In the genomic region with DNA sequence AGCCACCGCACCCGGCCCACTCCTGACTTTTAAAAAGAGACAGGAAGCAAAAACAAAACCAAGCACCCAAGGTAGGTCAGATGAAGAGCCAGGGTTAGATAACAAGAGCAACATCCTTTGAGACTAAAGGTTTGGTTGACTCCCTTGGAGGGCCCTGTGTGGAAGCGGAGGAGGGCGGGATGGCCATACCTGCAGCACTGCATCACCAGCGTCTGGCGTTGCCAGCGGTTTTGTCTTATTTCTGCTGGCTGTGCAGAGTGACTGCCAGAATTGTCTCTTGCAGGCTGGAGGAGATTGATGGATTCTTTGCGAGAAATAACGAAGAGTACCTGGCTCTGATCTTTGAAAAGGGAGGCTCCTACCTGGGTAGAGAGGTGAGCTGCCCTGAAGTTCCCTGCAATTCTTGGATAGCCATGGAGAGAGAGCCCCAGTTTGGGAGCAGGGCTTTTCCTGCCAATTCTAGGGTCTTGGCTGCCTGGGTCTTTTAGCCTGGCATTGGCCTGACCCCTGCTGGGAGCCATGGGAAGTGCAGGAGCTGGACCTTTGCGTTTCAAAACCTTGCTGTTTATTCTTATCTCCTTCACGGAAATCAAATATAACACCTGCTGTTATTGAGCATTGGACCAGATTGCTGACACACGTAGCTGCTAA, we compare ENCODE assay signal across 8 cellular contexts.
A peak's percentile ranks its signal among the peaks of the same experiment; 100 is the strongest.
DNase-seq lines count a peak whose midpoint lies in the region; ATAC-seq and TF ChIP-seq lines count a peak whose summit lies in the region.

No MANE protein-coding gene starts in this region.

- no peak overlapping the region for H3K4me3 ChIP-seq in astrocyte of the spinal cord (ENCODE audit: low read depth, low read length)

- TF ChIP-seq CTCF in LNCAP (IDR thresholded peaks at IDR 0.05) (peak; percentile 99), astrocyte of the spinal cord (IDR thresholded peaks at IDR 0.05; ENCODE audit: low read depth, low read length) (peak; percentile 99)

- ATAC-seq in HG02938 (IDR thresholded peaks at IDR 0.05; ENCODE audit: unreplicated experiment): no peak

- in situ Hi-C loops in astrocyte of the spinal cord (cut with HindIII; ENCODE audit: low sequenced_read_pairs): no loop called here

- DNase-seq in NCI-H510A treated with DMSO at 0.1 percent for 48 hours (lab: John Stamatoyannopoulos, UW) (peak; percentile 19), NCI-H510A (lab: John Stamatoyannopoulos, UW) (no peak), T1000 (lab: John Stamatoyannopoulos, UW) (peak; percentile 40), astrocyte of the spinal cord (ENCODE audit: low read depth, low spot score) (peak; percentile 52), iPS-NIHi7 (ENCODE audit: extremely low spot score) (peak; percentile 87)
- DNase-seq in stimulated activated CD4-positive, alpha-beta T cell treated with anti-CD3 and anti-CD28 coated beads, Interleukin-1b, Interleukin-23, amount 100 ng/mL, for 4 hours (ENCODE audit: low read depth in 2 of 2): peak; percentile 58 to 59
